Comparison of ENCODE assay signal across 1 cellular context in genomic region chr7:44256459-44256858, GRCh38.
TF ChIP-seq lines count a peak whose summit lies in the region.

No MANE protein-coding gene starts in this region.

TF ChIP-seq in IMR-90, 13 proteins besides CTCF, POLR2A, EP300 and RAD21:
- no peak for TF ChIP-seq SMC3 (IDR thresholded peaks at IDR 0.05; ENCODE audit: low read depth, low read length)
- TF ChIP-seq, protein P1, sequence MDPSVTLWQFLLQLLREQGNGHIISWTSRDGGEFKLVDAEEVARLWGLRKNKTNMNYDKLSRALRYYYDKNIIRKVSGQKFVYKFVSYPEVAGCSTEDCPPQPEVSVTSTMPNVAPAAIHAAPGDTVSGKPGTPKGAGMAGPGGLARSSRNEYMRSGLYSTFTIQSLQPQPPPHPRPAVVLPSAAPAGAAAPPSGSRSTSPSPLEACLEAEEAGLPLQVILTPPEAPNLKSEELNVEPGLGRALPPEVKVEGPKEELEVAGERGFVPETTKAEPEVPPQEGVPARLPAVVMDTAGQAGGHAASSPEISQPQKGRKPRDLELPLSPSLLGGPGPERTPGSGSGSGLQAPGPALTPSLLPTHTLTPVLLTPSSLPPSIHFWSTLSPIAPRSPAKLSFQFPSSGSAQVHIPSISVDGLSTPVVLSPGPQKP (IDR thresholded peaks at IDR 0.05; ENCODE audit: borderline replicate concordance, low read depth, low read length): no peak
- no peak for TF ChIP-seq MXI1 (IDR thresholded peaks at IDR 0.05; ENCODE audit: borderline replicate concordance, low read depth, low read length)
- TF ChIP-seq NFE2L2 (IDR thresholded peaks at IDR 0.05; ENCODE audit: low read depth, low read length): no peak
- no peak for TF ChIP-seq MAZ (IDR thresholded peaks at IDR 0.05; ENCODE audit: borderline replicate concordance, low read depth, low read length)
